ENCODE assay signal across 9 cellular contexts in genomic region chr5:43227655-43228054, GRCh38.
A peak's percentile ranks its signal among the peaks of the same experiment; 100 is the strongest.
DNase-seq lines count a peak whose midpoint lies in the region; TF ChIP-seq lines count a peak whose summit lies in the region.
"Had no signal": no experiment of that assay in that cellular context is flagged by ENCODE, and none has a peak within 500 bp of the region (broad histone marks: within the 10 kb centered on the region; RNA-seq: fewer than 3 reads in every experiment).

No MANE protein-coding gene starts in this region.

- CTCF ChIA-PET in RWPE1 (lab: Yijun Ruan, JAX), result interaction anchor here (1.5 to 1.7 kb wide), 2 partner anchors 20 to 162 kb away, joined by 3 to 9 read pairs; no protein-coding TSS in a partner anchor

- TF ChIP-seq CTCF in GM13976 (IDR thresholded peaks at IDR 0.05; ENCODE audit: borderline replicate concordance, control extremely low read depth, extremely low read depth, insufficient read depth, missing control alignments) (peak; percentile 26), RWPE1 (conservative IDR thresholded peaks at IDR 0.05; ENCODE audit: low read depth) (peak; percentile 34; the same call in 1 of the 2 replicates)

- H3K27ac ChIP-seq in RWPE1, result no peak overlapping the region
- H3K27ac ChIP-seq: psoas muscle had no signal

- POLR2A ChIA-PET in RWPE1 (lab: Yijun Ruan, JAX; ENCODE audit: low non-redundant PET), result no interaction called here

- peak; percentile 62 for DNase-seq in AG08395 (ENCODE audit: low spot score)
- DNase-seq in GM13976 (ENCODE audit: low spot score), result peak; percentile 28
- peak; percentile 67 for DNase-seq in RWPE1 (ENCODE audit: low spot score)
- peak; percentile 40 for DNase-seq in hepatic stellate cell (ENCODE audit: low spot score)
- no peak for DNase-seq in hippocampal formation (lab: John Stamatoyannopoulos, UW)
- no peak for DNase-seq in activated gamma-delta T cell treated with Interleukin-2 at 50 U/mL for 16 hours
- no peak for DNase-seq in Ammon's horn (ENCODE audit: low spot score)
- no peak for DNase-seq in DMS153 (lab: John Stamatoyannopoulos, UW)
- DNase-seq: psoas muscle had no signal

- in situ Hi-C loops in GM13976 (cut with MboI; ENCODE audit: low sequenced_read_pairs, unreplicated experiment), result loop anchor here (10.0 kb wide), 1 partner anchor 157 kb away; no protein-coding TSS in a partner anchor

Comparison
In these comparisons a context has a peak if more than half of its experiments do, and no peak if none do; other contexts are left out.
1. DNase-seq: peak in AG08395 (single experiment), GM13976 (single experiment), RWPE1 (single experiment) and hepatic stellate cell (single experiment); none in hippocampal formation (0 of 2), activated gamma-delta T cell treated with Interleukin-2 at 50 U/mL for 16 hours (single experiment), Ammon's horn (single experiment) and DMS153 (single experiment).